ENCODE assay signal across 26 cellular contexts in the genomic region with DNA sequence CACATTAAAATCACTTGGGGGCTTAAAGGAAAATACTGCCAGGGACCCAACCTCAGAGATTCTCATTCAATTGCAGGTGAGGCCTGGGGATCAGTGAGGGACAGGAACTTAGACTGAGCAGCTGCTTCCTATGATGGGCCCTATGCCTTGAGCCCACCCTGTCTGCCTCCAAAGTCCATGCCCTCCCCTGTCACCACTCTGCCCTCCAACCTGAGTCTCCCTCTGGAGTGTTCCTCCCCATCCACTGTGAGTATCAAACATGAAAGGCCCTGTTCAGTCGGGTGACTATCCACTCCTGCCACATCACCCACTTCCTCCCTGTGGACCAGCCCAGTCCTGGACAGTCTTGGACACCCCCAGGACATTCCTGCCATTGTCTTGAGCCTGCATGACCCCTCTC.
"Had no signal": no experiment of that assay in that cellular context is flagged by ENCODE, and none has a peak within 500 bp of the region (broad histone marks: within the 10 kb centered on the region; RNA-seq: fewer than 3 reads in every experiment).

No MANE protein-coding gene starts in this region.

- H3K27me3 ChIP-seq: MG63 had no signal

- H3K9me3 Mint-ChIP-seq: activated naive CD4-positive, alpha-beta T cell treated with anti-CD3 and anti-CD28 coated beads, Interleukin-2, amount 50 U/mL, for 24 hours; activated naive CD8-positive, alpha-beta T cell treated with anti-CD3 and anti-CD28 coated beads, Interleukin-2, amount 50 U/mL, for 24 hours; WTC11 had no signal

- H3K4me1 Mint-ChIP-seq: activated naive CD4-positive, alpha-beta T cell treated with anti-CD3 and anti-CD28 coated beads, Interleukin-2, amount 50 U/mL, for 24 hours had no signal

- DNase-seq: activated CD4-positive, alpha-beta T cell treated with anti-CD3 and anti-CD28 coated beads for 48 hours; activated CD4-positive, alpha-beta T cell treated with anti-CD3 and anti-CD28 coated beads, Interleukin-2, amount 50 U/mL, for 4 hours; activated CD4-positive, CD25-positive, alpha-beta regulatory T cell treated with anti-CD3 and anti-CD28 coated beads, Interleukin-2, amount 50 U/mL, for 72 hours; activated CD8-positive, alpha-beta memory T cell treated with anti-CD3 and anti-CD28 coated beads, Interleukin-2, amount 50 U/mL, for 48 hours; activated CD8-positive, alpha-beta T cell treated with anti-CD3 and anti-CD28 coated beads, Interleukin-2, amount 10 ng/mL, durations not matched to agents 7 days and 5 days; activated effector memory CD4-positive, alpha-beta T cell treated with Interleukin-2 at 50 U/mL for 16 hours; activated naive CD4-positive, alpha-beta T cell; activated naive CD8-positive, alpha-beta T cell treated with anti-CD3 and anti-CD28 coated beads, Interleukin-2, amount 50 U/mL, for 24 hours; activated T-cell treated with anti-CD3 and anti-CD28 coated beads, Interleukin-2, amount 50 U/mL, for 1 hour; amniotic stem cell; KG1; MG63; MV-4-11; NCI-H1105; NCI-H1436 treated with DMSO at 0.1 percent for 48 hours; NCI-H187; NCI-H2081; NCI-H446; NCI-H524; PC-9; SHP77 treated with DMSO at 0.1 percent for 48 hours; T-helper 17 cell; T-helper 9 cell had no signal

- H3K4me3 Mint-ChIP-seq: activated CD8-positive, alpha-beta T cell treated with anti-CD3 and anti-CD28 coated beads, Interleukin-2, amount 10 ng/mL, durations not matched to agents 7 days and 5 days; activated naive CD4-positive, alpha-beta T cell treated with anti-CD3 and anti-CD28 coated beads, Interleukin-2, amount 50 U/mL, for 24 hours; activated naive CD8-positive, alpha-beta T cell treated with anti-CD3 and anti-CD28 coated beads, Interleukin-2, amount 50 U/mL, for 24 hours; brain; T-helper 17 cell; WTC11 had no signal

- H3K27me3 Mint-ChIP-seq: activated naive CD4-positive, alpha-beta T cell treated with anti-CD3 and anti-CD28 coated beads, Interleukin-2, amount 50 U/mL, for 24 hours; activated naive CD8-positive, alpha-beta T cell treated with anti-CD3 and anti-CD28 coated beads, Interleukin-2, amount 50 U/mL, for 24 hours; brain; T-helper 17 cell had no signal

- H3K27ac Mint-ChIP-seq: activated CD8-positive, alpha-beta T cell treated with anti-CD3 and anti-CD28 coated beads, Interleukin-2, amount 10 ng/mL, durations not matched to agents 7 days and 5 days; activated naive CD4-positive, alpha-beta T cell treated with anti-CD3 and anti-CD28 coated beads, Interleukin-2, amount 50 U/mL, for 24 hours; activated naive CD8-positive, alpha-beta T cell treated with anti-CD3 and anti-CD28 coated beads, Interleukin-2, amount 50 U/mL, for 24 hours; brain; T-helper 17 cell; WTC11 had no signal

- H2AFZ ChIP-seq: PC-9 had no signal

- H3K4me2 ChIP-seq: PC-9 had no signal

- H3K36me3 ChIP-seq: MG63 had no signal

- H3K27ac ChIP-seq: PC-9 had no signal

- H3K4me3 ChIP-seq: MG63, PC-9 had no signal

- H3K9me3 ChIP-seq: MG63 had no signal

- H3K36me3 Mint-ChIP-seq: activated naive CD4-positive, alpha-beta T cell treated with anti-CD3 and anti-CD28 coated beads, Interleukin-2, amount 50 U/mL, for 24 hours; brain; WTC11 had no signal

- ATAC-seq: activated CD8-positive, alpha-beta T cell treated with anti-CD3 and anti-CD28 coated beads, Interleukin-2, amount 10 ng/mL, durations not matched to agents 7 days and 5 days; activated naive CD8-positive, alpha-beta T cell treated with anti-CD3 and anti-CD28 coated beads, Interleukin-2, amount 50 U/mL, for 24 hours; T-helper 17 cell; WTC11 had no signal
